Comparison of ENCODE assay signal across 25 cellular contexts in the genomic region with DNA sequence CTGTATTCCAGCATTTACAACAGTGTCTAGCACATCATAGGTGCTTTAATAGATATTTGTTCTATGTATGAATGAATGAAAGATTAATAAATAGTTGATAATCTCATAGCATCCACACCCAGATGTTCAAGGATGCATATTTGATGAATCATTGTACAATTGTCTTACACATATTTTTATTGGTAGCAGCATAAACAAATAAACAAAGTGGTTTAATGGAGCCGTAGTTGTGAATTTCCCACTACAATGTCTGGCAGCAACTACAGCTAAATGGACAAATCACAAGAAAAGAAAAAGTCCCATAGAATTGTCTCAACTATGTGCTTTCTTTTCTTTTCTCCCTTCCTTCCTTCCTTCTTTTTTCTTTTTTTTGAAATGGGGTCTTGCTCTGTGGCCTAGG.
"Had no signal": no experiment of that assay in that cellular context is flagged by ENCODE, and none has a peak within 500 bp of the region (broad histone marks: within the 10 kb centered on the region; RNA-seq: fewer than 3 reads in every experiment).

No MANE protein-coding gene starts in this region.

- DNase-seq: activated CD4-positive, alpha-beta memory T cell treated with anti-CD3 and anti-CD28 coated beads, Interleukin-2, amount 10 ng/mL, durations not matched to agents 7 days and 5 days; activated CD4-positive, alpha-beta T cell treated with anti-CD3 and anti-CD28 coated beads for 1 hour; activated CD4-positive, alpha-beta T cell treated with anti-CD3 and anti-CD28 coated beads, Interleukin-2, amount 10 ng/mL, durations not matched to agents 7 days and 5 days; activated gamma-delta T cell treated with Interleukin-2 at 50 U/mL for 16 hours; activated T-cell treated with anti-CD3 and anti-CD28 coated beads, Interleukin-2, amount 50 U/mL, for 4 hours; central memory CD4-positive, alpha-beta T cell; left cardiac atrium; midbrain; naive thymus-derived CD4-positive, alpha-beta T cell; ovary; right lobe of liver; stimulated activated CD4-positive, alpha-beta T cell treated with anti-CD3 and anti-CD28 coated beads, Interleukin-1b, Interleukin-23, amount 100 ng/mL, for 48 hours; stimulated activated CD4-positive, alpha-beta T cell treated with anti-CD3 and anti-CD28 coated beads, Interleukin-4, amount 100 ng/mL, for 4 hours; stimulated activated CD8-positive, alpha-beta memory T cell treated with anti-CD3 and anti-CD28 coated beads, Interleukin-4, amount 100 ng/mL, for 48 hours; stimulated activated naive CD8-positive, alpha-beta T cell treated with anti-CD3 and anti-CD28 coated beads, Interleukin-15, amount 100 ng/mL, for 72 hours; substantia nigra; T-helper 9 cell; thyroid gland; upper lobe of right lung had no signal

- H3K4me1 ChIP-seq: breast epithelium, gastroesophageal sphincter, upper lobe of right lung had no signal

- H3K4me3 ChIP-seq: breast epithelium, gastroesophageal sphincter, hepatocyte, ovary, right lobe of liver, skin epidermis, thyroid gland, upper lobe of right lung had no signal

- H3K4me2 ChIP-seq: hepatocyte had no signal

- FAIRE-seq: endothelial cell of umbilical vein, keratinocyte had no signal

- H3K36me3 ChIP-seq: breast epithelium, ovary had no signal

- H3K27ac ChIP-seq: breast epithelium, gastroesophageal sphincter, hepatocyte, ovary, right lobe of liver, skin epidermis, thyroid gland, upper lobe of right lung had no signal

- H2AFZ ChIP-seq: hepatocyte had no signal

- H3K79me2 ChIP-seq: hepatocyte had no signal

- H3K27me3 ChIP-seq: breast epithelium, gastroesophageal sphincter, hepatocyte, ovary, right lobe of liver, thyroid gland, upper lobe of right lung had no signal

- H3K9me3 ChIP-seq: breast epithelium, gastroesophageal sphincter, ovary, right lobe of liver, thyroid gland, upper lobe of right lung had no signal
